Comparison of ENCODE assay signal across 24 cellular contexts in genomic region chr9:72888943-72889342, GRCh38.
"Had no signal": no experiment of that assay in that cellular context is flagged by ENCODE, and none has a peak within 500 bp of the region (broad histone marks: within the 10 kb centered on the region; RNA-seq: fewer than 3 reads in every experiment).

No MANE protein-coding gene starts in this region.

- H3K27me3 ChIP-seq: neural progenitor cell, ovary, right lobe of liver, sigmoid colon, suprapubic skin, testis, tibial artery, transverse colon, upper lobe of left lung, vagina had no signal

- H3K9ac ChIP-seq: neural progenitor cell, parathyroid adenoma had no signal

- DNase-seq: naive thymus-derived CD8-positive, alpha-beta T cell; nephron progenitor cell; occipital lobe; ovary; posterior cingulate gyrus; psoas muscle; right cardiac atrium; right lobe of liver; sigmoid colon; small intestine; stimulated activated CD4-positive, alpha-beta T cell treated with anti-CD3 and anti-CD28 coated beads, Interleukin-15, amount 100 ng/mL, for 24 hours; stimulated activated CD4-positive, alpha-beta T cell treated with anti-CD3 and anti-CD28 coated beads, Interleukin-2, amount 100 ng/mL, for 24 hours; stimulated activated CD4-positive, alpha-beta T cell treated with anti-CD3 and anti-CD28 coated beads, Interleukin-2, amount 100 ng/mL, for 48 hours; stimulated activated CD4-positive, alpha-beta T cell treated with anti-CD3 and anti-CD28 coated beads, Interleukin-4, amount 100 ng/mL, for 24 hours; stimulated activated naive B cell treated with anti-CD40 and anti-IgM and Interleukin-4, amounts not matched to agents 10 μg/mL and 1 μg/mL and 100 μg/mL, for 72 hours; stimulated activated naive CD4-positive, alpha-beta T cell treated with Interleukin-2 at 50 U/mL for 16 hours; testis; tibial artery; transverse colon; upper lobe of left lung had no signal

- H2AFZ ChIP-seq: neural progenitor cell, parathyroid adenoma had no signal

- H3K36me3 ChIP-seq: neural progenitor cell, ovary, tibial artery, transverse colon, vagina had no signal

- H3K4me2 ChIP-seq: neural progenitor cell had no signal

- H3K79me2 ChIP-seq: parathyroid adenoma had no signal

- H3K27ac ChIP-seq: neural progenitor cell, ovary, parathyroid adenoma, psoas muscle, right lobe of liver, sigmoid colon, suprapubic skin, testis, tibial artery, transverse colon, upper lobe of left lung, vagina had no signal

- H3K9me3 ChIP-seq: ovary, psoas muscle, right lobe of liver, sigmoid colon, suprapubic skin, testis, tibial artery, transverse colon, upper lobe of left lung, vagina had no signal

- H3K4me3 ChIP-seq: neural progenitor cell, ovary, psoas muscle, right lobe of liver, sigmoid colon, suprapubic skin, testis, tibial artery, transverse colon, upper lobe of left lung, vagina had no signal
